Comparison of ENCODE assay signal across 8 cellular contexts in genomic region chr4:473575-474457, GRCh38. TPM values are rescaled to one million over a fixed set of nuclear protein-coding genes. Genes with fewer than 3 reads are reported as not detected.
DNase-seq lines count a peak whose midpoint lies in the region; ATAC-seq and TF ChIP-seq lines count a peak whose summit lies in the region.

No MANE protein-coding gene starts in this region.

- peaks cover 8 to 43% of the 10 kb centered on the region in 2 donors for H3K9me3 ChIP-seq in left lung

- TF ChIP-seq CTCF in left lung (IDR thresholded peaks at IDR 0.05) = no peak

- H3K4me1 ChIP-seq in left lung = peaks cover 0 to 19% of the 10 kb centered on the region in 2 donors

- peak; percentile 98 for DNase-seq in Ammon's horn (ENCODE audit: low spot score)
- peak; percentile 98 to 99 for DNase-seq in NCI-H524 (lab: John Stamatoyannopoulos, UW)
- DNase-seq in activated CD4-positive, alpha-beta T cell treated with anti-CD3 and anti-CD28 coated beads, Interleukin-2, amount 50 U/mL, for 1 hour = peak; percentile 90
- DNase-seq in dermis blood vessel endothelial cell = peak; percentile 100
- peak; percentile 92 to 95 for DNase-seq in left lung
- peak; percentile 89 for DNase-seq in stimulated activated CD4-positive, alpha-beta T cell treated with anti-CD3 and anti-CD28 coated beads, Interleukin-2, amount 100 ng/mL, for 4 hours (ENCODE audit: low read depth)

- peak overlapping the region; percentile 76 to 86 for H3K27ac ChIP-seq in left lung

- ATAC-seq in HG03432 (IDR thresholded peaks at IDR 0.05; ENCODE audit: unreplicated experiment) = peak; percentile 99
- peak; percentile 99 for ATAC-seq in left lung

- intact Hi-C loops in left lung (cut with DNase I) = no loop called here

- H3K4me3 ChIP-seq in left lung = peak overlapping the region; percentile 86 to 96

- peaks cover 4 to 36% of the 10 kb centered on the region in 2 donors for H3K36me3 ChIP-seq in left lung

- peak; percentile 94 for TF ChIP-seq POLR2A in GM19193 (IDR thresholded peaks at IDR 0.05; ENCODE audit: extremely low read depth, insufficient read depth, insufficient read length)

- H3K27me3 ChIP-seq in left lung = no peaks in the 10 kb centered on the region

RNA-seq across cellular contexts. Expression of gene ZNF721, which starts 25.1 kb away (rescaled TPM):
- total RNA-seq in dermis blood vessel endothelial cell (30.9 and 35.9 TPM in 2 replicates), left lung (10 to 100 TPM; 21.2 to 23.0 TPM)

RNA-seq across cellular contexts. Expression of gene PIGG, which starts 25.2 kb away (rescaled TPM):
- total RNA-seq in dermis blood vessel endothelial cell (37.8 and 49.0 TPM in 2 replicates), left lung (10 to 100 TPM; 47.5 to 51.9 TPM)

Comparison
In these comparisons a context has a peak if more than half of its experiments do, and no peak if none do; other contexts are left out.
1. Peak in every context shown above with its lines: DNase-seq, ATAC-seq, H3K4me3 ChIP-seq and H3K27ac ChIP-seq.